Comparison of ENCODE assay signal across 11 cellular contexts in the genomic region with DNA sequence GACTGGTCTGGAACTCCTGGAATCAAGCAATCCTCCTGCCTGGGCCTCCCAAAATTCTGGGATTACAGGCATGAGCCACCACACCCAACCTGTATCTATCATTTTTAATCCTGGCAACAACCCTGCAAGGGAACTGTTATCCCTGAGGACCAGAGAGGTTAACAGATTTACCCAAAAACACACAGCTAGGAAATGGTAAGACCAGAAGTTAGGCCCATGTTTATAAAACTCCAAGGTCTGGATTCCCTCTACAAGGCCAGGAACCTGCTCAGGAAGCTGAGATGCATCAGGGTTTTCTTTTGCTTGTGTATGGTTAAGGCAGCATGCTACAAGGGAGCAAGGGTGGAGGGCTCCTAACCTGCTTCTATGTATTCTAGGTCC. TPM values are rescaled to one million over a fixed set of nuclear protein-coding genes. Genes with fewer than 3 reads are reported as not detected.
"Had no signal": no experiment of that assay in that cellular context is flagged by ENCODE, and none has a peak within 500 bp of the region (broad histone marks: within the 10 kb centered on the region; RNA-seq: fewer than 3 reads in every experiment).

No MANE protein-coding gene starts in this region.

- H2AFZ ChIP-seq: GM23338 had no signal

- ATAC-seq: GM23338, HepG2 had no signal

- H3K4me3 ChIP-seq: GM23338 had no signal

- DNase-seq: H9, HCEC 1CT, HFFc6, KG1 had no signal

- H3K27ac ChIP-seq: HL-60 had no signal

- FAIRE-seq: H1, H54, HepG2 had no signal

- H3K4me2 ChIP-seq: GM23338 had no signal

RNA-seq across cellular contexts. Expression of gene TTC39A, which starts 17.8 kb away (rescaled TPM):
- total RNA-seq: HT1080 had no signal
- polyA plus RNA-seq: IgD-negative memory B cell had no signal
